In genomic region chr5:76831108-76831447, GRCh38 we compare ENCODE assay signal across 12 cellular contexts. TPM values are rescaled to one million over a fixed set of nuclear protein-coding genes. Genes with fewer than 3 reads are reported as not detected.
A peak's percentile ranks its signal among the peaks of the same experiment; 100 is the strongest.
DNase-seq lines count a peak whose midpoint lies in the region; ATAC-seq, FAIRE-seq and TF ChIP-seq lines count a peak whose summit lies in the region.
"Had no signal": no experiment of that assay in that cellular context is flagged by ENCODE, and none has a peak within 500 bp of the region (broad histone marks: within the 10 kb centered on the region; RNA-seq: fewer than 3 reads in every experiment).

No MANE protein-coding gene starts in this region.

- peaks cover 76% of the 10 kb centered on the region for H3K79me2 ChIP-seq in smooth muscle cell (ENCODE audit: low read depth)

- H3K4me3 ChIP-seq in fibroblast of pulmonary artery (replicated peaks; ENCODE audit: low read depth, low read length): no peak overlapping the region
- H3K4me3 ChIP-seq in smooth muscle cell: no peak overlapping the region
- H3K4me3 ChIP-seq in naive thymus-derived CD4-positive, alpha-beta T cell (ENCODE audit: low read length): no peak overlapping the region
- H3K4me3 ChIP-seq: lung, sigmoid colon had no signal

- no peaks in the 10 kb centered on the region for H3K9me3 ChIP-seq in smooth muscle cell (replicated peaks; ENCODE audit: low read depth)
- H3K9me3 ChIP-seq in naive thymus-derived CD4-positive, alpha-beta T cell (ENCODE audit: control insufficient read depth in 2 of 3, low read length in 3 of 3): no peaks in the 10 kb centered on the region
- H3K9me3 ChIP-seq: sigmoid colon had no signal

- H3K27ac Mint-ChIP-seq in naive thymus-derived CD4-positive, alpha-beta T cell: no peak overlapping the region

- no peak overlapping the region for H2AFZ ChIP-seq in smooth muscle cell (ENCODE audit: low read depth)

- CTCF ChIA-PET in naive thymus-derived CD4-positive, alpha-beta T cell (lab: Charles Lee): no interaction called here

- WGBS in smooth muscle cell (ENCODE audit: low lambda C conversion rate): 5% methylated on average over 2 of the region's 2 CpGs

- DNase-seq in H54 (ENCODE audit: insufficient read length, low spot score) (no peak), fibroblast of pulmonary artery (ENCODE audit: low read depth) (peak; percentile 95), smooth muscle cell (lab: John Stamatoyannopoulos, UW; ENCODE audit: unreplicated experiment) (no peak), GDM1 (lab: John Stamatoyannopoulos, UW) (no peak)
- DNase-seq in naive thymus-derived CD4-positive, alpha-beta T cell: no peak
- no peak for DNase-seq in stimulated activated CD8-positive, alpha-beta memory T cell treated with anti-CD3 and anti-CD28 coated beads, Interleukin-4, amount 100 ng/mL, for 48 hours
- DNase-seq: NCI-H2227 treated with DMSO at 0.1 percent for 48 hours, sigmoid colon had no signal

- peaks cover 61% of the 10 kb centered on the region for H4K20me1 ChIP-seq in smooth muscle cell (ENCODE audit: low read depth)

- no peak for TF ChIP-seq POLR2A in H54 (IDR thresholded peaks at IDR 0.05; ENCODE audit: low read depth, low read length)

- intact Hi-C loops in naive thymus-derived CD4-positive, alpha-beta T cell (cut with micrococcal nuclease): no loop called here

- H3K27me3 ChIP-seq in smooth muscle cell (ENCODE audit: low read depth): no peaks in the 10 kb centered on the region
- H3K27me3 ChIP-seq in naive thymus-derived CD4-positive, alpha-beta T cell (ENCODE audit: control insufficient read depth in 2 of 2, insufficient read depth in 2 of 2, low read length in 2 of 2): no peaks in the 10 kb centered on the region
- H3K27me3 ChIP-seq: sigmoid colon had no signal

- H3K36me3 ChIP-seq in smooth muscle cell (ENCODE audit: low read depth): peaks cover 3% of the 10 kb centered on the region
- peaks cover 0 to 11% (median 0%) of the 10 kb centered on the region in 3 experiments for H3K36me3 ChIP-seq in naive thymus-derived CD4-positive, alpha-beta T cell (ENCODE audit: control insufficient read depth in 2 of 3, insufficient read depth in 3 of 3, low read length in 3 of 3)
- H3K36me3 ChIP-seq: sigmoid colon had no signal

- H3K4me3 Mint-ChIP-seq in naive thymus-derived CD4-positive, alpha-beta T cell: no peak overlapping the region

- peak overlapping the region; percentile 48 for H3K27ac ChIP-seq in smooth muscle cell (ENCODE audit: low read depth)
- H3K27ac ChIP-seq in naive thymus-derived CD4-positive, alpha-beta T cell (ENCODE audit: low read depth, low read length): no peak overlapping the region
- H3K27ac ChIP-seq: sigmoid colon had no signal

- peak; percentile 55 for FAIRE-seq in H54 (lab: Jason Lieb, UNC)

- H3K36me3 Mint-ChIP-seq in naive thymus-derived CD4-positive, alpha-beta T cell: peaks cover 2 to 27% (median 15%) of the 10 kb centered on the region in 5 donors

- no peaks in the 10 kb centered on the region for H3K4me1 ChIP-seq in smooth muscle cell (ENCODE audit: low read depth)
- H3K4me1 ChIP-seq in naive thymus-derived CD4-positive, alpha-beta T cell (ENCODE audit: control insufficient read depth in 2 of 2, insufficient read depth in 2 of 2, low read length in 2 of 2): no peaks in the 10 kb centered on the region
- H3K4me1 ChIP-seq: sigmoid colon had no signal

- peaks cover 0 to 5% (median 0%) of the 10 kb centered on the region in 7 donors for H3K4me1 Mint-ChIP-seq in naive thymus-derived CD4-positive, alpha-beta T cell

- peaks cover 0 to 6% (median 0%) of the 10 kb centered on the region in 11 donors for H3K9me3 Mint-ChIP-seq in naive thymus-derived CD4-positive, alpha-beta T cell

- ATAC-seq in SK-N-SH treated with all-trans-retinoic acid at 6 μM for 48 hours (peak; percentile 80), GM21786 (IDR thresholded peaks at IDR 0.05; ENCODE audit: unreplicated experiment) (no peak)
- ATAC-seq in naive thymus-derived CD4-positive, alpha-beta T cell: no peak

- no peak overlapping the region for H3K4me2 ChIP-seq in smooth muscle cell

- H3K9ac ChIP-seq in smooth muscle cell (ENCODE audit: low read depth): no peak overlapping the region

- peaks cover 4% of the 10 kb centered on the region for H3F3A ChIP-seq in smooth muscle cell (ENCODE audit: low read depth)

- TF ChIP-seq CTCF in fibroblast of pulmonary artery (IDR thresholded peaks at IDR 0.05; ENCODE audit: low read length, missing control alignments): no peak
- TF ChIP-seq CTCF in smooth muscle cell (IDR thresholded peaks at IDR 0.05; ENCODE audit: borderline replicate concordance, insufficient read depth, poor library complexity, severe bottlenecking): no peak

- H3K27me3 Mint-ChIP-seq in naive thymus-derived CD4-positive, alpha-beta T cell: peaks cover 0 to 5% (median 0%) of the 10 kb centered on the region in 5 donors

- POLR2A ChIA-PET in naive thymus-derived CD4-positive, alpha-beta T cell (lab: Charles Lee): no interaction called here

TF ChIP-seq in SK-N-SH treated with all-trans-retinoic acid at 6 μM for 48 hours, 23 proteins besides CTCF, POLR2A, EP300 and RAD21:
- TF ChIP-seq SNAI2 (CRISPR knock-in tag; IDR thresholded peaks at IDR 0.05) (no peak), OSR1 (CRISPR knock-in tag; IDR thresholded peaks at IDR 0.05) (no peak), BACH2 (CRISPR knock-in tag; IDR thresholded peaks at IDR 0.05; ENCODE audit: borderline replicate concordance) (no peak)

RNA-seq across cellular contexts. Expression of gene F2RL1, which starts 12.2 kb away (rescaled TPM):
- total RNA-seq in smooth muscle cell: 76.4 and 88.3 TPM in 2 replicates
- polyA plus RNA-seq in smooth muscle cell: 42.6 and 53.8 TPM in 2 replicates
- 1 to 10 TPM in 4 of 5 experiments, under 1 TPM in 1; 0.48 to 3.2 (median 2.7) TPM for total RNA-seq in naive thymus-derived CD4-positive, alpha-beta T cell
- polyA plus RNA-seq in naive thymus-derived CD4-positive, alpha-beta T cell: 1 to 10 TPM; 3.2 to 6.2 TPM

RNA-seq across cellular contexts. Expression of gene S100Z, which starts 18.7 kb away (rescaled TPM):
- not detected in 2 replicates for total RNA-seq in smooth muscle cell
- polyA plus RNA-seq in smooth muscle cell: 0.34 and 0.73 TPM in 2 replicates
- total RNA-seq in naive thymus-derived CD4-positive, alpha-beta T cell: 1 to 10 TPM in 3 of 5 experiments, not detected in 2; 1.3 to 5.3 (median 4.2) TPM
- not detected for polyA plus RNA-seq in naive thymus-derived CD4-positive, alpha-beta T cell
- total RNA-seq: fibroblast of lung, sigmoid colon had no signal
- polyA plus RNA-seq: fibroblast of lung had no signal

Comparison
In these comparisons a context has a peak if more than half of its experiments do, and no peak if none do; other contexts are left out.
1. RNA of gene F2RL1, which starts 12.2 kb away (total RNA-seq): 76.4 to 88.3 TPM in smooth muscle cell; 0.48 to 3.2 TPM in naive thymus-derived CD4-positive, alpha-beta T cell; every median in the first group is over 10 times any median in the second.